ENCODE assay signal across 1 cellular context in genomic region chr17:77449908-77450741, GRCh38.
TF ChIP-seq lines count a peak whose summit lies in the region.

No MANE protein-coding gene starts in this region.

TF ChIP-seq in K562, 482 proteins besides CTCF, POLR2A, EP300 and RAD21 (continued from another document and continues in another):
- no peak for TF ChIP-seq CUX1 (CRISPR knock-in tag; IDR thresholded peaks at IDR 0.05)
- TF ChIP-seq KLF1 (tag; IDR thresholded peaks at IDR 0.05), result 0 out of 2 replicates have a peak, but pooled peaks have one; percentile 28
- TF ChIP-seq NONO (IDR thresholded peaks at IDR 0.05; ENCODE audit: low read depth in 2 of 2, low read length in 1 of 2), result no peak
- no peak for TF ChIP-seq MYNN (IDR thresholded peaks at IDR 0.05)
- TF ChIP-seq MYNN (CRISPR knock-in tag; IDR thresholded peaks at IDR 0.05), result no peak
- no peak for TF ChIP-seq ZNF561 (CRISPR knock-in tag; conservative IDR thresholded peaks at IDR 0.05)
- TF ChIP-seq ZNF146 (CRISPR knock-in tag; IDR thresholded peaks at IDR 0.05; ENCODE audit: unreplicated experiment), result no peak
- no peak for TF ChIP-seq NR1H2 (CRISPR knock-in tag; IDR thresholded peaks at IDR 0.05)
- TF ChIP-seq RFX7 (CRISPR knock-in tag; IDR thresholded peaks at IDR 0.05), result no peak
- no peak for TF ChIP-seq PRPF4 (IDR thresholded peaks at IDR 0.05; ENCODE audit: insufficient read depth, low read depth, low read length, poor library complexity, severe bottlenecking)
- no peak for TF ChIP-seq ZBTB33 (CRISPR knock-in tag; IDR thresholded peaks at IDR 0.05)
- TF ChIP-seq TRIM25 (IDR thresholded peaks at IDR 0.05; ENCODE audit: borderline replicate concordance), result no peak
- 0 out of 2 replicates have a peak, but pooled peaks have one; percentile 9 for TF ChIP-seq ETS1 (conservative IDR thresholded peaks at IDR 0.05; ENCODE audit: control insufficient read depth, low read depth, low read length)
- no peak for TF ChIP-seq HMGN3 (IDR thresholded peaks at IDR 0.05; ENCODE audit: borderline replicate concordance, extremely low read depth, insufficient read length, low read depth, low read length)
- no peak for TF ChIP-seq ZKSCAN1 (IDR thresholded peaks at IDR 0.05; ENCODE audit: low read depth, low read length)
- no peak for TF ChIP-seq SMARCA5 (IDR thresholded peaks at IDR 0.05)
- TF ChIP-seq HMG20B (CRISPR knock-in tag; IDR thresholded peaks at IDR 0.05), result no peak
- no peak for TF ChIP-seq ATF2 (CRISPR knock-in tag; IDR thresholded peaks at IDR 0.05)
- no peak for TF ChIP-seq ZNF436 (CRISPR knock-in tag; IDR thresholded peaks at IDR 0.05)
- no peak for TF ChIP-seq CLOCK (CRISPR knock-in tag; IDR thresholded peaks at IDR 0.05; ENCODE audit: borderline replicate concordance)
- 0 out of 2 replicates have a peak, but pooled peaks have one; percentile 20 for TF ChIP-seq TCF7 (IDR thresholded peaks at IDR 0.05; ENCODE audit: borderline replicate concordance)
- no peak for TF ChIP-seq FOXP1 (CRISPR knock-in tag; IDR thresholded peaks at IDR 0.05)
- TF ChIP-seq NR4A1 (CRISPR knock-in tag; IDR thresholded peaks at IDR 0.05), result no peak
- TF ChIP-seq NR4A1 (tag; IDR thresholded peaks at IDR 0.05), result no peak
- TF ChIP-seq HSF4 (CRISPR knock-in tag; IDR thresholded peaks at IDR 0.05; ENCODE audit: borderline replicate concordance), result no peak
- TF ChIP-seq PHF21A (IDR thresholded peaks at IDR 0.05; ENCODE audit: borderline replicate concordance, low read depth), result no peak
- TF ChIP-seq ZNF121 (CRISPR knock-in tag; conservative IDR thresholded peaks at IDR 0.05), result no peak
- peak; percentile 89 for TF ChIP-seq FOSL1 (tag; conservative IDR thresholded peaks at IDR 0.05)
- TF ChIP-seq TRIM28 (IDR thresholded peaks at IDR 0.05), result no peak
- TF ChIP-seq CBX3 (IDR thresholded peaks at IDR 0.05; ENCODE audit: borderline replicate concordance in 1 of 2, low read length in 2 of 2), result no peak
- TF ChIP-seq SLC30A9 (CRISPR knock-in tag; IDR thresholded peaks at IDR 0.05), result no peak
- no peak for TF ChIP-seq ZNF3 (CRISPR knock-in tag; IDR thresholded peaks at IDR 0.05)
- TF ChIP-seq ZBED1 (IDR thresholded peaks at IDR 0.05), result no peak
- TF ChIP-seq AFF1 (IDR thresholded peaks at IDR 0.05; ENCODE audit: low read depth in 1 of 2, partially characterized antibody in 2 of 2), result no peak
- TF ChIP-seq IRF1 (CRISPR knock-in tag; IDR thresholded peaks at IDR 0.05; ENCODE audit: borderline replicate concordance), result no peak
- TF ChIP-seq BHLHE40 (IDR thresholded peaks at IDR 0.05; ENCODE audit: low read length), result no peak
- no peak for TF ChIP-seq NR3C1 (CRISPR knock-in tag; IDR thresholded peaks at IDR 0.05)
- TF ChIP-seq ZBTB7A (IDR thresholded peaks at IDR 0.05; ENCODE audit: borderline replicate concordance, control insufficient read depth, low read depth, low read length), result peak; percentile 94
- no peak for TF ChIP-seq POLR2B (IDR thresholded peaks at IDR 0.05; ENCODE audit: low read depth, partially characterized antibody)
- no peak for TF ChIP-seq SRSF7 (optimal IDR thresholded peaks at IDR 0.05; ENCODE audit: low read depth, low read length)
- no peak for TF ChIP-seq ZNF449 (CRISPR knock-in tag; IDR thresholded peaks at IDR 0.05)
